19 cellular contexts compared by ENCODE assay signal in genomic region chr13:75478659-75479058, GRCh38. TPM values are rescaled to one million over a fixed set of nuclear protein-coding genes. Genes with fewer than 3 reads are reported as not detected.
DNase-seq lines count a peak whose midpoint lies in the region; ATAC-seq, FAIRE-seq and TF ChIP-seq lines count a peak whose summit lies in the region.
"Had no signal": no experiment of that assay in that cellular context is flagged by ENCODE, and none has a peak within 500 bp of the region (broad histone marks: within the 10 kb centered on the region; RNA-seq: fewer than 3 reads in every experiment).

No MANE protein-coding gene starts in this region.

- no peaks in the 10 kb centered on the region for H3K9me3 Mint-ChIP-seq in type B pancreatic cell

- peak overlapping the region; percentile 88 for H3K4me3 ChIP-seq in right cardiac atrium (ENCODE audit: low read length)
- H3K4me3 ChIP-seq in endocrine pancreas (ENCODE audit: control insufficient read depth, insufficient read depth, low read length) = peak overlapping the region; percentile 96
- H3K4me3 ChIP-seq: K562 had no signal

- intact Hi-C loops in right cardiac atrium (cut with DNase I) = loop anchor here in 1 of 4 donors (10.0 kb wide), 1 partner anchor 64 kb away; no protein-coding TSS in a partner anchor
- intact Hi-C loops in Right ventricle myocardium superior (cut with DNase I) = no loop called here

- H3K27ac ChIP-seq in right cardiac atrium (ENCODE audit: low read length) = no peak overlapping the region
- H3K27ac ChIP-seq: HL-60 had no signal

- H3K4me1 ChIP-seq in right cardiac atrium (ENCODE audit: control insufficient read depth, insufficient read depth, low read length) (no peaks in the 10 kb centered on the region), endocrine pancreas (ENCODE audit: control insufficient read depth, insufficient read depth, low read length) (peaks cover 7% of the 10 kb centered on the region)

- H3K9ac ChIP-seq in endocrine pancreas (ENCODE audit: control insufficient read depth, insufficient read depth, low read length) = no peak overlapping the region

- TF ChIP-seq POLR2A in GM12891 (IDR thresholded peaks at IDR 0.05; ENCODE audit: low read depth, low read length) = no peak

- H3K4me1 Mint-ChIP-seq in type B pancreatic cell (ENCODE audit: unreplicated experiment) = peaks cover 27% of the 10 kb centered on the region

- no peaks in the 10 kb centered on the region for H3K27me3 ChIP-seq in right cardiac atrium (ENCODE audit: control insufficient read depth, insufficient read depth)
- no peaks in the 10 kb centered on the region for H3K27me3 ChIP-seq in endocrine pancreas (ENCODE audit: control insufficient read depth, insufficient read depth, low read length)

- no peaks in the 10 kb centered on the region for H3K36me3 ChIP-seq in endocrine pancreas (ENCODE audit: control insufficient read depth, insufficient read depth, low read length)

- peak; percentile 40 for FAIRE-seq in GM12891 (lab: Jason Lieb, UNC)
- FAIRE-seq: K562, RCC 7860 had no signal

- H3K27ac Mint-ChIP-seq in type B pancreatic cell = no peak overlapping the region
- H3K27ac Mint-ChIP-seq: B cell had no signal

- H3K9me3 ChIP-seq in right cardiac atrium (ENCODE audit: control insufficient read depth, low read length) (no peaks in the 10 kb centered on the region), endocrine pancreas (ENCODE audit: control insufficient read depth, low read length) (no peaks in the 10 kb centered on the region)

- TF ChIP-seq CTCF in type B pancreatic cell (conservative IDR thresholded peaks at IDR 0.05) = no peak

- peaks cover 7% of the 10 kb centered on the region for H3K36me3 Mint-ChIP-seq in type B pancreatic cell

- peak overlapping the region; percentile 96 for H3K4me3 Mint-ChIP-seq in type B pancreatic cell

- ATAC-seq in right cardiac atrium = no peak
- ATAC-seq in Right ventricle myocardium superior (ENCODE audit: poor library complexity) = no peak
- ATAC-seq in GM19455 (IDR thresholded peaks at IDR 0.05; ENCODE audit: unreplicated experiment) = no peak
- ATAC-seq in GM18909 (IDR thresholded peaks at IDR 0.05; ENCODE audit: poor library complexity, unreplicated experiment) = no peak
- ATAC-seq: K562 had no signal

- DNase-seq in right cardiac atrium (no peak), Right ventricle myocardium superior (no peak), GM12891 (ENCODE audit: insufficient read length, low spot score) (no peak), type B pancreatic cell (ENCODE audit: extremely low spot score, unreplicated experiment) (no peak), NCI-H774 (lab: John Stamatoyannopoulos, UW) (no peak)
- DNase-seq: ACHN, DMS 273 treated with DMSO at 0.1 percent for 48 hours, NCI-H1048, NCI-H146, NCI-H2107, NCI-H226, SIG-M5 had no signal

- H3K27me3 Mint-ChIP-seq in type B pancreatic cell = peaks cover 4% of the 10 kb centered on the region

- WGBS in right cardiac atrium = 91% methylated on average over 4 of the region's 4 CpGs

TF ChIP-seq in GM12891, 5 proteins besides CTCF, POLR2A, EP300 and RAD21:
- TF ChIP-seq POLR2AphosphoS5 (IDR thresholded peaks at IDR 0.05; ENCODE audit: low read depth, low read length) = no peak
- no peak for TF ChIP-seq POU2F2 (IDR thresholded peaks at IDR 0.05; ENCODE audit: low read depth, low read length)
- no peak for TF ChIP-seq SPI1 (IDR thresholded peaks at IDR 0.05; ENCODE audit: low read depth, low read length)
- TF ChIP-seq TAF1 (IDR thresholded peaks at IDR 0.05; ENCODE audit: low read depth, low read length) = no peak
- no peak for TF ChIP-seq PAX5 (IDR thresholded peaks at IDR 0.05; ENCODE audit: insufficient read depth, low read length, severe bottlenecking)

RNA-seq across cellular contexts. Expression of gene TBC1D4, which starts 3.3 kb away (rescaled TPM):
- total RNA-seq in right cardiac atrium = 10 to 100 TPM; 51.2 to 69.4 (median 63.6) TPM
- 28.3 TPM for polyA plus RNA-seq in right cardiac atrium
- total RNA-seq in Right ventricle myocardium superior = 107 TPM
- 10.0 TPM for polyA plus RNA-seq in GM12891 (2012; ENCODE audit: low read depth, missing spikeins)
- total RNA-seq in type B pancreatic cell (ENCODE audit: low replicate concordance) = 47.1 and 47.2 TPM in 2 replicates

RNA-seq across cellular contexts. Expression of gene COMMD6, which starts 59.0 kb away (rescaled TPM):
- total RNA-seq in right cardiac atrium (100 to 1,000 TPM; 128 to 157 (median 138) TPM), Right ventricle myocardium superior (116 TPM), type B pancreatic cell (ENCODE audit: low replicate concordance) (161 and 171 TPM in 2 replicates)
- polyA plus RNA-seq in right cardiac atrium = 162 TPM
- polyA plus RNA-seq in GM12891 (2012; ENCODE audit: low read depth, missing spikeins) = 293 TPM
